25 cellular contexts compared by ENCODE assay signal in genomic region chr17:944266-944665, GRCh38. TPM values are rescaled to one million over a fixed set of nuclear protein-coding genes. Genes with fewer than 3 reads are reported as not detected.
DNase-seq lines count a peak whose midpoint lies in the region; ATAC-seq and TF ChIP-seq lines count a peak whose summit lies in the region.
"Had no signal": no experiment of that assay in that cellular context is flagged by ENCODE, and none has a peak within 500 bp of the region (broad histone marks: within the 10 kb centered on the region; RNA-seq: fewer than 3 reads in every experiment).

No MANE protein-coding gene starts in this region.

- no peak overlapping the region for H3K14ac ChIP-seq in trophoblast cell (ENCODE audit: low read length)

- H3K27me3 ChIP-seq in gastroesophageal sphincter (no peaks in the 10 kb centered on the region), trophoblast cell (ENCODE audit: insufficient read depth, low read length) (no peaks in the 10 kb centered on the region)
- H3K27me3 ChIP-seq: gastrocnemius medialis, upper lobe of left lung had no signal

- H3K18ac ChIP-seq in trophoblast cell (ENCODE audit: low read length), result no peak overlapping the region

- H3K9me3 ChIP-seq in gastroesophageal sphincter (no peaks in the 10 kb centered on the region), trophoblast cell (ENCODE audit: insufficient read depth, low read depth, low read length) (no peaks in the 10 kb centered on the region)
- H3K9me3 ChIP-seq: gastrocnemius medialis, prostate gland, upper lobe of left lung had no signal

- no peak overlapping the region for H4K12ac ChIP-seq in trophoblast cell (ENCODE audit: low read depth, low read length)

- H2AFZ ChIP-seq in trophoblast cell (ENCODE audit: insufficient read depth, low read length, poor library complexity), result no peak overlapping the region

- DNase-seq in GDM1 (lab: John Stamatoyannopoulos, UW), result peak; percentile 5
- DNase-seq in NOMO-1 treated with DMSO at 0.1 percent for 48 hours (lab: John Stamatoyannopoulos, UW; ENCODE audit: unreplicated experiment), result peak; percentile 48
- DNase-seq in trophoblast cell, result no peak
- DNase-seq in natural killer cell treated with Interleukin-12 subunit alpha and Interleukin-12 subunit beta and Interleukin-15 and Interleukin-18, amount 100 ng/mL, for 72 hours (ENCODE audit: low spot score), result no peak
- DNase-seq in 8988T, result no peak
- DNase-seq in NCI-H524 (lab: John Stamatoyannopoulos, UW), result no peak
- DNase-seq: activated CD4-positive, alpha-beta T cell treated with anti-CD3 and anti-CD28 coated beads, Interleukin-2, amount 50 U/mL, for 48 hours; activated naive CD4-positive, alpha-beta T cell; central memory CD4-positive, alpha-beta T cell; DMS79; gastrocnemius medialis; kidney glomerular epithelial cell; NCI-H1436 treated with DMSO at 0.1 percent for 48 hours; NCI-H526; Right ventricle myocardium superior; small intestine; stimulated activated CD4-positive, alpha-beta T cell treated with anti-CD3 and anti-CD28 coated beads, Interleukin-2, amount 100 ng/mL, for 48 hours; stimulated activated naive CD8-positive, alpha-beta T cell treated with anti-CD3 and anti-CD28 coated beads, Interleukin-15, Interleukin-2, amounts not matched to agents 100 U/mL and 50 U/mL, for 24 hours; T-cell; upper lobe of left lung had no signal

- H3K23ac ChIP-seq in trophoblast cell (ENCODE audit: low read length), result no peak overlapping the region

- H2AK5ac ChIP-seq in trophoblast cell (ENCODE audit: low read length), result peak overlapping the region; percentile 85

- 64 to 66% methylated on average over 9 of the region's 12 CpGs for WGBS in gastroesophageal sphincter (ENCODE audit: low coverage in 1 of 2), 2 donors
- WGBS in trophoblast cell (ENCODE audit: extremely low coverage, insufficient coverage, insufficient read length), result no CpG with 5 or more reads among the region's 12 CpGs

- no peaks in the 10 kb centered on the region for H3K79me1 ChIP-seq in trophoblast cell (ENCODE audit: low read length)

- H3K4me1 Mint-ChIP-seq in natural killer cell treated with Interleukin-12 subunit alpha and Interleukin-12 subunit beta and Interleukin-15 and Interleukin-18, amount 100 ng/mL, for 72 hours (ENCODE audit: low read depth in 2 of 2), result no peaks in the 10 kb centered on the region
- H3K4me1 Mint-ChIP-seq: T-cell had no signal

- H3K4ac ChIP-seq in trophoblast cell (ENCODE audit: low read depth, low read length), result peak overlapping the region; percentile 53

- no peak overlapping the region for H3K4me2 ChIP-seq in trophoblast cell (ENCODE audit: low read length)

- TF ChIP-seq EP300 in gastroesophageal sphincter (IDR thresholded peaks at IDR 0.05), result no peak

- peaks cover 2% of the 10 kb centered on the region for H3K79me2 ChIP-seq in trophoblast cell (ENCODE audit: control insufficient read depth, insufficient read depth, low read length, poor library complexity)

- peaks cover 0 to 9% of the 10 kb centered on the region in 2 donors for H3K27me3 Mint-ChIP-seq in natural killer cell treated with Interleukin-12 subunit alpha and Interleukin-12 subunit beta and Interleukin-15 and Interleukin-18, amount 100 ng/mL, for 72 hours

- no peak overlapping the region for H2BK12ac ChIP-seq in trophoblast cell (ENCODE audit: low read length)

- H3K4me3 Mint-ChIP-seq in natural killer cell treated with Interleukin-12 subunit alpha and Interleukin-12 subunit beta and Interleukin-15 and Interleukin-18, amount 100 ng/mL, for 72 hours, result no peak overlapping the region
- H3K4me3 Mint-ChIP-seq: T-cell had no signal

- no peak for TF ChIP-seq CTCF in gastroesophageal sphincter (IDR thresholded peaks at IDR 0.05)

- H3K4me3 ChIP-seq in gastroesophageal sphincter (no peak overlapping the region), trophoblast cell (ENCODE audit: low read depth, low read length) (no peak overlapping the region)
- H3K4me3 ChIP-seq: gastrocnemius medialis, prostate gland, upper lobe of left lung had no signal

- no peaks in the 10 kb centered on the region for H3K9me3 Mint-ChIP-seq in natural killer cell treated with Interleukin-12 subunit alpha and Interleukin-12 subunit beta and Interleukin-15 and Interleukin-18, amount 100 ng/mL, for 72 hours
- H3K9me3 Mint-ChIP-seq: T-cell had no signal

- ATAC-seq in gastroesophageal sphincter (no peak), GM18873 (IDR thresholded peaks at IDR 0.05; ENCODE audit: low FRiP score, unreplicated experiment) (no peak)
- no peak for ATAC-seq in natural killer cell treated with Interleukin-12 subunit alpha and Interleukin-12 subunit beta and Interleukin-15 and Interleukin-18, amount 100 ng/mL, for 72 hours
- ATAC-seq: esophagus mucosa; gastrocnemius medialis; HCT116; stimulated activated naive CD8-positive, alpha-beta T cell treated with anti-CD3 and anti-CD28 coated beads, Interleukin-15, Interleukin-2, amounts not matched to agents 100 U/mL and 50 U/mL, for 24 hours; T-cell had no signal

- peaks cover 0 to 4% of the 10 kb centered on the region in 2 donors for H3K36me3 ChIP-seq in gastroesophageal sphincter
- peaks cover 4 to 7% of the 10 kb centered on the region in 2 experiments for H3K36me3 ChIP-seq in trophoblast cell (ENCODE audit: control insufficient read depth in 1 of 2, insufficient read depth in 2 of 2, low read length in 2 of 2)
- H3K36me3 ChIP-seq: gastrocnemius medialis, prostate gland had no signal

- no peaks in the 10 kb centered on the region for H3K36me3 Mint-ChIP-seq in natural killer cell treated with Interleukin-12 subunit alpha and Interleukin-12 subunit beta and Interleukin-15 and Interleukin-18, amount 100 ng/mL, for 72 hours
- H3K36me3 Mint-ChIP-seq: T-cell had no signal

- TF ChIP-seq POLR2A in gastroesophageal sphincter (IDR thresholded peaks at IDR 0.05), result no peak

- H4K8ac ChIP-seq in trophoblast cell (ENCODE audit: low read depth, low read length), result no peak overlapping the region

- H3K4me1 ChIP-seq in gastroesophageal sphincter (peaks cover 0 to 30% (median 0%) of the 10 kb centered on the region in 3 donors), trophoblast cell (ENCODE audit: control insufficient read depth in 1 of 2, insufficient read depth in 2 of 2, low read length in 2 of 2) (peaks cover 2 to 9% of the 10 kb centered on the region in 2 experiments)
- H3K4me1 ChIP-seq: gastrocnemius medialis, prostate gland, upper lobe of left lung had no signal

- no peak overlapping the region for H2BK120ac ChIP-seq in trophoblast cell (ENCODE audit: insufficient read depth, low read length, poor library complexity)

- H2BK5ac ChIP-seq in trophoblast cell (ENCODE audit: low read depth, low read length, poor library complexity), result no peak overlapping the region

- no peak overlapping the region for H3K27ac Mint-ChIP-seq in natural killer cell treated with Interleukin-12 subunit alpha and Interleukin-12 subunit beta and Interleukin-15 and Interleukin-18, amount 100 ng/mL, for 72 hours
- H3K27ac Mint-ChIP-seq: T-cell had no signal

- no peak overlapping the region for H3K9ac ChIP-seq in trophoblast cell (ENCODE audit: low read length)

- H3K27ac ChIP-seq in gastroesophageal sphincter, result peak overlapping the region in 3 of 4 donors; percentile 31 to 70 (median 38)
- H3K27ac ChIP-seq in trophoblast cell (ENCODE audit: low read depth, low read length), result no peak overlapping the region
- H3K27ac ChIP-seq: gastrocnemius medialis, upper lobe of left lung had no signal

- H4K91ac ChIP-seq in trophoblast cell (ENCODE audit: low read depth, low read length), result no peak overlapping the region

RNA-seq across cellular contexts. Expression of gene NXN, which starts 35.3 kb away (rescaled TPM):
- 100 to 1,000 TPM in 1 of 4 donors, 10 to 100 TPM in 3; 39.6 to 103 (median 59.1) TPM for total RNA-seq in gastroesophageal sphincter
- 57.9 and 59.2 TPM in 2 replicates for polyA plus RNA-seq in trophoblast cell (2013)
- under 1 TPM; 0.61 to 0.69 TPM for total RNA-seq in natural killer cell treated with Interleukin-12 subunit alpha and Interleukin-12 subunit beta and Interleukin-15 and Interleukin-18, amount 100 ng/mL, for 72 hours

RNA-seq across cellular contexts. Expression of gene TIMM22, which starts 52.7 kb away (rescaled TPM):
- 10 to 100 TPM; 13.7 to 20.9 (median 16.0) TPM for total RNA-seq in gastroesophageal sphincter
- 10.6 and 10.9 TPM in 2 replicates for polyA plus RNA-seq in trophoblast cell (2013)
- total RNA-seq in natural killer cell treated with Interleukin-12 subunit alpha and Interleukin-12 subunit beta and Interleukin-15 and Interleukin-18, amount 100 ng/mL, for 72 hours, result 10 to 100 TPM; 12.7 to 19.8 TPM

Comparison
In these comparisons a context has a peak if more than half of its experiments do, and no peak if none do; other contexts are left out.
1. DNase-seq: peak in GDM1 (single experiment) and NOMO-1 treated with DMSO at 0.1 percent for 48 hours (single experiment); none in trophoblast cell (0 of 2), natural killer cell treated with Interleukin-12 subunit alpha and Interleukin-12 subunit beta and Interleukin-15 and Interleukin-18, amount 100 ng/mL, for 72 hours (single experiment), 8988T (single experiment) and NCI-H524 (0 of 2).
2. RNA of gene NXN, which starts 35.3 kb away (total RNA-seq): 39.6 to 103 TPM in gastroesophageal sphincter; 0.61 to 0.69 TPM in natural killer cell treated with Interleukin-12 subunit alpha and Interleukin-12 subunit beta and Interleukin-15 and Interleukin-18, amount 100 ng/mL, for 72 hours; every median in the first group is over 10 times any median in the second.